In the genomic region with DNA sequence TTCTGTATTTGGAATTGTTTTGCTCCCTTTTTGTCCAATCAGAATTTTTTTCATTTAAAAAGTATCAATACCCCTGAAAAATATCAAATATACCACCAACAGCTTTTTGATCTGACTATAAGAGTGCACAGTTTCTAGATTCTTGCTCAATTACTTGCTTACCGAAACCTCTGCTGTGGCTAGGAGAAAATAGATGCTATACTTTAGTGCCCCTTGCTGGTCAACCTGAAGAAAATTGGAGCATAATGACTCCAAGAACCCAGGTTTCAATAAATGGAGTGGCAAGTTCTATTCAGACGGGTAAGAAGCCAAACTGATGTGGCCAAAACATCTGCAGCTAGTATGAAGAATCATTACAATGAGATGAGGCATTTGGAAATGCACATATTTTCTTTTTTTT, we compare ENCODE assay signal across 8 cellular contexts.
DNase-seq lines count a peak whose midpoint lies in the region; TF ChIP-seq lines count a peak whose summit lies in the region.

No MANE protein-coding gene starts in this region.

- no peak for TF ChIP-seq EP300 in Ishikawa (IDR thresholded peaks at IDR 0.05; ENCODE audit: borderline replicate concordance)

- peak; percentile 94 for TF ChIP-seq RAD21 in Ishikawa (IDR thresholded peaks at IDR 0.05; ENCODE audit: low read depth)

- peak; percentile 55 for DNase-seq in Daoy (ENCODE audit: low read depth)
- peak; percentile 79 for DNase-seq in amniotic epithelial cell (ENCODE audit: low read depth)
- peak; percentile 62 for DNase-seq in left kidney (ENCODE audit: low read depth, low spot score)
- DNase-seq in GM19238 (ENCODE audit: insufficient read length, low spot score) = no peak
- no peak for DNase-seq in stimulated activated CD4-positive, alpha-beta T cell treated with anti-CD3 and anti-CD28 coated beads, Interleukin-4, amount 100 ng/mL, for 24 hours
- no peak for DNase-seq in activated CD4-positive, alpha-beta T cell treated with anti-CD3 and anti-CD28 coated beads, Interleukin-2, amount 50 U/mL, for 1 hour
- no peak for DNase-seq in activated CD4-positive, alpha-beta T cell treated with anti-CD3 and anti-CD28 coated beads, Interleukin-2, amount 50 U/mL, for 48 hours

TF ChIP-seq in Ishikawa, 13 proteins besides CTCF, POLR2A, EP300 and RAD21:
- no peak for TF ChIP-seq FOXM1 (IDR thresholded peaks at IDR 0.05; ENCODE audit: borderline replicate concordance, low read depth)
- peak; percentile 56; the same call in 1 of the 2 replicates for TF ChIP-seq CEBPB (IDR thresholded peaks at IDR 0.05)
- TF ChIP-seq, protein P1, sequence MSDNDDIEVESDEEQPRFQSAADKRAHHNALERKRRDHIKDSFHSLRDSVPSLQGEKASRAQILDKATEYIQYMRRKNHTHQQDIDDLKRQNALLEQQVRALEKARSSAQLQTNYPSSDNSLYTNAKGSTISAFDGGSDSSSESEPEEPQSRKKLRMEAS (IDR thresholded peaks at IDR 0.05) = no peak
- no peak for TF ChIP-seq TCF12 (IDR thresholded peaks at IDR 0.05; ENCODE audit: low read depth)
- TF ChIP-seq EGR1 (IDR thresholded peaks at IDR 0.05) = no peak
- TF ChIP-seq, protein P2, sequence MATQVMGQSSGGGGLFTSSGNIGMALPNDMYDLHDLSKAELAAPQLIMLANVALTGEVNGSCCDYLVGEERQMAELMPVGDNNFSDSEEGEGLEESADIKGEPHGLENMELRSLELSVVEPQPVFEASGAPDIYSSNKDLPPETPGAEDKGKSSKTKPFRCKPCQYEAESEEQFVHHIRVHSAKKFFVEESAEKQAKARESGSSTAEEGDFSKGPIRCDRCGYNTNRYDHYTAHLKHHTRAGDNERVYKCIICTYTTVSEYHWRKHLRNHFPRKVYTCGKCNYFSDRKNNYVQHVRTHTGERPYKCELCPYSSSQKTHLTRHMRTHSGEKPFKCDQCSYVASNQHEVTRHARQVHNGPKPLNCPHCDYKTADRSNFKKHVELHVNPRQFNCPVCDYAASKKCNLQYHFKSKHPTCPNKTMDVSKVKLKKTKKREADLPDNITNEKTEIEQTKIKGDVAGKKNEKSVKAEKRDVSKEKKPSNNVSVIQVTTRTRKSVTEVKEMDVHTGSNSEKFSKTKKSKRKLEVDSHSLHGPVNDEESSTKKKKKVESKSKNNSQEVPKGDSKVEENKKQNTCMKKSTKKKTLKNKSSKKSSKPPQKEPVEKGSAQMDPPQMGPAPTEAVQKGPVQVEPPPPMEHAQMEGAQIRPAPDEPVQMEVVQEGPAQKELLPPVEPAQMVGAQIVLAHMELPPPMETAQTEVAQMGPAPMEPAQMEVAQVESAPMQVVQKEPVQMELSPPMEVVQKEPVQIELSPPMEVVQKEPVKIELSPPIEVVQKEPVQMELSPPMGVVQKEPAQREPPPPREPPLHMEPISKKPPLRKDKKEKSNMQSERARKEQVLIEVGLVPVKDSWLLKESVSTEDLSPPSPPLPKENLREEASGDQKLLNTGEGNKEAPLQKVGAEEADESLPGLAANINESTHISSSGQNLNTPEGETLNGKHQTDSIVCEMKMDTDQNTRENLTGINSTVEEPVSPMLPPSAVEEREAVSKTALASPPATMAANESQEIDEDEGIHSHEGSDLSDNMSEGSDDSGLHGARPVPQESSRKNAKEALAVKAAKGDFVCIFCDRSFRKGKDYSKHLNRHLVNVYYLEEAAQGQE (IDR thresholded peaks at IDR 0.05; ENCODE audit: low read depth) = no peak
- no peak for TF ChIP-seq ZBTB7A (IDR thresholded peaks at IDR 0.05; ENCODE audit: low read depth)
- no peak for TF ChIP-seq CREB1 (IDR thresholded peaks at IDR 0.05; ENCODE audit: low read depth)
- no peak for TF ChIP-seq NFIC (IDR thresholded peaks at IDR 0.05)

Comparison
In these comparisons a context has a peak if more than half of its experiments do, and no peak if none do; other contexts are left out.
1. DNase-seq: peak in Daoy (single experiment), amniotic epithelial cell (single experiment) and left kidney (single experiment); none in GM19238 (single experiment), stimulated activated CD4-positive, alpha-beta T cell treated with anti-CD3 and anti-CD28 coated beads, Interleukin-4, amount 100 ng/mL, for 24 hours (single experiment), activated CD4-positive, alpha-beta T cell treated with anti-CD3 and anti-CD28 coated beads, Interleukin-2, amount 50 U/mL, for 1 hour (single experiment) and activated CD4-positive, alpha-beta T cell treated with anti-CD3 and anti-CD28 coated beads, Interleukin-2, amount 50 U/mL, for 48 hours (0 of 2).